In the genomic region with DNA sequence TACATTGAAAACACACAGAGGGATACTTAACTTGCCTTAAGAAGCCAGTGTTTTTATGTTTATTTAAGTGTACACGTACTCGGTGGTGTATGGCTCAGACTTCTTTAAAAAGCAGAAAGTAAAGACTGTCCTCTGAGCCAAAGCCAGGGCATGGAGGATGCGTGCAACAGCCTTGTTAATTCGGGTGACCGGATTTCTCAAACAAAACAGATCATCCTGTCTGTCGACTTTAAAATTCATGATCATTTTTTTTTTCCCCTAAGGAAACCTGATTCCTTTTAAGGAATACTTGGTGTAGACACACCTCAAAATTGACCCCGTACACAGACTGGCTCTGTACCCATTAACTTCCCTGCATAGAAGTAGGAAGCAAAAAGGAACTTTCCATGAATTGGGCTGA, we compare ENCODE assay signal across 15 cellular contexts.
DNase-seq lines count a peak whose midpoint lies in the region; ATAC-seq and TF ChIP-seq lines count a peak whose summit lies in the region.
"Had no signal": no experiment of that assay in that cellular context is flagged by ENCODE, and none has a peak within 500 bp of the region (broad histone marks: within the 10 kb centered on the region; RNA-seq: fewer than 3 reads in every experiment).

No MANE protein-coding gene starts in this region.

- peaks cover 15 to 16% of the 10 kb centered on the region in 2 donors for H3K4me1 ChIP-seq in breast epithelium
- peaks cover 5 to 17% of the 10 kb centered on the region in 2 donors for H3K4me1 ChIP-seq in muscle layer of duodenum (ENCODE audit: control insufficient read depth in 1 of 2, insufficient read depth in 2 of 2, low read length in 2 of 2)
- peaks cover 42% of the 10 kb centered on the region for H3K4me1 ChIP-seq in vagina

- POLR2A ChIA-PET in MCF 10A (lab: Yijun Ruan, JAX): interaction anchor here (0.7 to 1.0 kb wide), 2 partner anchors 54 to 292 kb away, joined by 3 to 5 read pairs; no protein-coding TSS in a partner anchor

- TF ChIP-seq POLR2A in breast epithelium (IDR thresholded peaks at IDR 0.05) (no peak), vagina (IDR thresholded peaks at IDR 0.05) (no peak)

- ATAC-seq in GM18498 (IDR thresholded peaks at IDR 0.05; ENCODE audit: unreplicated experiment): no peak
- ATAC-seq: natural killer cell treated with Interleukin-12 subunit alpha and Interleukin-12 subunit beta and Interleukin-15 and Interleukin-18, amount 100 ng/mL, for 72 hours had no signal

- TF ChIP-seq CTCF in breast epithelium (IDR thresholded peaks at IDR 0.05) (no peak), MCF 10A (IDR thresholded peaks at IDR 0.05; ENCODE audit: unreplicated experiment) (no peak), vagina (IDR thresholded peaks at IDR 0.05) (no peak)

- DNase-seq in breast epithelium (ENCODE audit: low spot score in 2 of 2) (no peak), MCF 10A (ENCODE audit: unreplicated experiment) (no peak), dedifferentiated amniotic fluid mesenchymal stem cell (ENCODE audit: extremely low spot score) (peak; percentile 55), vagina (ENCODE audit: extremely low spot score in 2 of 2) (no peak), C1 segment of cervical spinal cord (lab: John Stamatoyannopoulos, UW) (no peak)
- no peak for DNase-seq in activated naive CD4-positive, alpha-beta T cell treated with anti-CD3 and anti-CD28 coated beads for 36 hours
- DNase-seq: 8988T; activated CD4-positive, alpha-beta T cell treated with anti-CD3 and anti-CD28 coated beads for 4 hours; activated T-cell treated with anti-CD3 and anti-CD28 coated beads, Interleukin-2, amount 50 U/mL, for 24 hours; NCI-H446; T-helper 1 cell had no signal

- H3K4me3 ChIP-seq in breast epithelium: peak overlapping the region in 2 of 3 donors; percentile 2 to 8
- H3K4me3 ChIP-seq in muscle layer of duodenum (ENCODE audit: low read depth in 1 of 2, low read length in 2 of 2): no peak overlapping the region
- no peak overlapping the region for H3K4me3 ChIP-seq in vagina

- H3K27ac ChIP-seq in breast epithelium (peak overlapping the region; percentile 50 to 81), muscle layer of duodenum (ENCODE audit: low read length) (peak overlapping the region; percentile 3), vagina (peak overlapping the region; percentile 60)

- H3K4me3 Mint-ChIP-seq in MCF 10A (ENCODE audit: unreplicated experiment): no peak overlapping the region
- no peak overlapping the region for H3K4me3 Mint-ChIP-seq in activated naive CD4-positive, alpha-beta T cell treated with anti-CD3 and anti-CD28 coated beads for 36 hours
- H3K4me3 Mint-ChIP-seq: activated T-cell treated with anti-CD3 and anti-CD28 coated beads, Interleukin-2, amount 50 U/mL, for 24 hours; natural killer cell treated with Interleukin-12 subunit alpha and Interleukin-12 subunit beta and Interleukin-15 and Interleukin-18, amount 100 ng/mL, for 72 hours; stimulated activated naive CD8-positive, alpha-beta T cell treated with anti-CD3 and anti-CD28 coated beads, Interleukin-15, Interleukin-2, amounts not matched to agents 100 ng/mL and 50 ng/mL, for 24 hours had no signal

- no peaks in the 10 kb centered on the region for H3K27me3 Mint-ChIP-seq in MCF 10A (ENCODE audit: insufficient read depth, unreplicated experiment)
- peaks cover 5% of the 10 kb centered on the region for H3K27me3 Mint-ChIP-seq in activated naive CD4-positive, alpha-beta T cell treated with anti-CD3 and anti-CD28 coated beads for 36 hours (ENCODE audit: low read depth)

- no peaks in the 10 kb centered on the region for H3K36me3 ChIP-seq in breast epithelium
- no peaks in the 10 kb centered on the region for H3K36me3 ChIP-seq in muscle layer of duodenum (ENCODE audit: control insufficient read depth in 1 of 2, insufficient read depth in 2 of 2, low read length in 2 of 2)
- no peaks in the 10 kb centered on the region for H3K36me3 ChIP-seq in vagina

- CTCF ChIA-PET in MCF 10A (lab: Yijun Ruan, JAX): interaction anchor here (1.1 kb wide), 1 partner anchor 371 kb away, joined by 5 read pairs; no protein-coding TSS in a partner anchor
- CTCF ChIA-PET in activated naive CD4-positive, alpha-beta T cell treated with anti-CD3 and anti-CD28 coated beads for 36 hours (lab: Charles Lee): no interaction called here

- H3K9me3 Mint-ChIP-seq in MCF 10A (ENCODE audit: unreplicated experiment): no peaks in the 10 kb centered on the region
- H3K9me3 Mint-ChIP-seq in activated naive CD4-positive, alpha-beta T cell treated with anti-CD3 and anti-CD28 coated beads for 36 hours: no peaks in the 10 kb centered on the region
- H3K9me3 Mint-ChIP-seq: activated T-cell treated with anti-CD3 and anti-CD28 coated beads, Interleukin-2, amount 50 U/mL, for 24 hours; natural killer cell treated with Interleukin-12 subunit alpha and Interleukin-12 subunit beta and Interleukin-15 and Interleukin-18, amount 100 ng/mL, for 72 hours; stimulated activated naive CD8-positive, alpha-beta T cell treated with anti-CD3 and anti-CD28 coated beads, Interleukin-15, Interleukin-2, amounts not matched to agents 100 ng/mL and 50 ng/mL, for 24 hours had no signal

- intact Hi-C loops in breast epithelium (cut with DNase I; ENCODE audit: low total_unique reads) (no loop called here), MCF 10A (cut with micrococcal nuclease) (no loop called here), vagina (cut with DNase I) (no loop called here)
- intact Hi-C loops in activated naive CD4-positive, alpha-beta T cell treated with anti-CD3 and anti-CD28 coated beads for 36 hours (cut with micrococcal nuclease): no loop called here

- H3K36me3 Mint-ChIP-seq in MCF 10A (ENCODE audit: insufficient read depth, unreplicated experiment): no peaks in the 10 kb centered on the region
- no peaks in the 10 kb centered on the region for H3K36me3 Mint-ChIP-seq in activated naive CD4-positive, alpha-beta T cell treated with anti-CD3 and anti-CD28 coated beads for 36 hours (ENCODE audit: low read depth)
- H3K36me3 Mint-ChIP-seq: natural killer cell treated with Interleukin-12 subunit alpha and Interleukin-12 subunit beta and Interleukin-15 and Interleukin-18, amount 100 ng/mL, for 72 hours had no signal

- H3K27me3 ChIP-seq in breast epithelium (no peaks in the 10 kb centered on the region), muscle layer of duodenum (ENCODE audit: low read depth, low read length) (no peaks in the 10 kb centered on the region), vagina (no peaks in the 10 kb centered on the region)

- H3K9me3 ChIP-seq in breast epithelium: no peaks in the 10 kb centered on the region
- no peaks in the 10 kb centered on the region for H3K9me3 ChIP-seq in muscle layer of duodenum (ENCODE audit: control insufficient read depth in 1 of 2, low read length in 2 of 2)
- H3K9me3 ChIP-seq in vagina: no peaks in the 10 kb centered on the region

- no peak overlapping the region for H3K27ac Mint-ChIP-seq in MCF 10A (ENCODE audit: low read depth, unreplicated experiment)
- H3K27ac Mint-ChIP-seq in activated naive CD4-positive, alpha-beta T cell treated with anti-CD3 and anti-CD28 coated beads for 36 hours: no peak overlapping the region
- H3K27ac Mint-ChIP-seq: activated T-cell treated with anti-CD3 and anti-CD28 coated beads, Interleukin-2, amount 50 U/mL, for 24 hours; natural killer cell treated with Interleukin-12 subunit alpha and Interleukin-12 subunit beta and Interleukin-15 and Interleukin-18, amount 100 ng/mL, for 72 hours; stimulated activated naive CD8-positive, alpha-beta T cell treated with anti-CD3 and anti-CD28 coated beads, Interleukin-15, Interleukin-2, amounts not matched to agents 100 ng/mL and 50 ng/mL, for 24 hours had no signal

- H3K4me1 Mint-ChIP-seq in MCF 10A (ENCODE audit: insufficient read depth, unreplicated experiment): peaks cover 6% of the 10 kb centered on the region
- no peaks in the 10 kb centered on the region for H3K4me1 Mint-ChIP-seq in activated naive CD4-positive, alpha-beta T cell treated with anti-CD3 and anti-CD28 coated beads for 36 hours (ENCODE audit: low read depth)

- BruUV-seq in MCF 10A (replicated peaks; lab: Mats Ljungman, UMichigan): no TSS peak

Comparison
In these comparisons a context has a peak if more than half of its experiments do, and no peak if none do; other contexts are left out.
1. H3K27ac ChIP-seq: peak in every context shown above with its lines; median percentile 66 in breast epithelium; 60 in vagina; 3 in muscle layer of duodenum.
2. H3K4me3 ChIP-seq: peak in breast epithelium (2 of 3); none in muscle layer of duodenum (0 of 2) and vagina (0 of 2).